ENCODE assay signal across 1 cellular context in the genomic region with DNA sequence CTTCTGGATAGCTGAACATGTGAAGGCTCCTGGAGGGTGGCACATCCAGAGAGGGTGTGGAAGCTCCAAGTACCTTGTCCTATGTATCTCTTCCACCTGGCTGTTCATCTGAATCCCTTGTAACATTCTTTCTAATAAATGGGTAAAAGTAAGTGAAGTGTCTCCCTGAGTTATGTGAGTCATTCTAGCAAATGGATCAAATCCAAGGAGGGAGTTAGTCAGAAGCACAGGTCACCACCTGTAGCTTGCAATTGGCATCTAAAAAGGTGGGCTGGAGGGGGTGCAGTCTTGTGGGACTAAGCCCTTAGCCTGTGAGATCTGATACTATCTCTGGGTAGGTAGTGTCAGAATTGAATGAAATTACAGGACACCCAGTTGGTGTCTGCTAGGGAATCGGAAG.
TF ChIP-seq lines count a peak whose summit lies in the region.

No MANE protein-coding gene starts in this region.

TF ChIP-seq in HCT116, 20 proteins besides CTCF, POLR2A, EP300 and RAD21 (continued from another document):
- TF ChIP-seq POLR2AphosphoS5 (IDR thresholded peaks at IDR 0.05; ENCODE audit: low read depth, low read length) (peak; percentile 45; the same call in 1 of the 2 replicates), CEBPB (IDR thresholded peaks at IDR 0.05; ENCODE audit: low read depth) (peak; percentile 76; the same call in 1 of the 2 replicates), EZH2 (IDR thresholded peaks at IDR 0.05) (no peak), EGR1 (IDR thresholded peaks at IDR 0.05; ENCODE audit: low read depth) (0 out of 2 replicates have a peak, but pooled peaks have one; percentile 50), ZFX (IDR thresholded peaks at IDR 0.05) (no peak), JUND (IDR thresholded peaks at IDR 0.05) (peak; percentile 91), FOSL1 (IDR thresholded peaks at IDR 0.05; ENCODE audit: low read depth) (peak; percentile 90)
- TF ChIP-seq, protein P1, sequence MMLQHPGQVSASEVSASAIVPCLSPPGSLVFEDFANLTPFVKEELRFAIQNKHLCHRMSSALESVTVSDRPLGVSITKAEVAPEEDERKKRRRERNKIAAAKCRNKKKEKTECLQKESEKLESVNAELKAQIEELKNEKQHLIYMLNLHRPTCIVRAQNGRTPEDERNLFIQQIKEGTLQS (IDR thresholded peaks at IDR 0.05), result 0 out of 2 replicates have a peak, but pooled peaks have one; percentile 23
- TF ChIP-seq, protein P2, sequence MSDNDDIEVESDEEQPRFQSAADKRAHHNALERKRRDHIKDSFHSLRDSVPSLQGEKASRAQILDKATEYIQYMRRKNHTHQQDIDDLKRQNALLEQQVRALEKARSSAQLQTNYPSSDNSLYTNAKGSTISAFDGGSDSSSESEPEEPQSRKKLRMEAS (IDR thresholded peaks at IDR 0.05), result peak; percentile 70
